Comparison of ENCODE assay signal across 13 cellular contexts in genomic region chr10:14562615-14563214, GRCh38.
DNase-seq lines count a peak whose midpoint lies in the region; ATAC-seq lines count a peak whose summit lies in the region.
"Had no signal": no experiment of that assay in that cellular context is flagged by ENCODE, and none has a peak within 500 bp of the region (broad histone marks: within the 10 kb centered on the region; RNA-seq: fewer than 3 reads in every experiment).

No MANE protein-coding gene starts in this region.

- no peak overlapping the region for H3K9ac ChIP-seq in subcutaneous abdominal adipose tissue (ENCODE audit: low read length in 5 of 5)

- peaks cover 42% of the 10 kb centered on the region for H3K36me3 Mint-ChIP-seq in activated CD8-positive, alpha-beta memory T cell treated with anti-CD3 and anti-CD28 coated beads, Interleukin-2, amount 10 ng/mL, durations not matched to agents 7 days and 5 days
- H3K36me3 Mint-ChIP-seq in T-helper 17 cell (ENCODE audit: low read depth), result peaks cover 15% of the 10 kb centered on the region

- H3K4me3 ChIP-seq in subcutaneous abdominal adipose tissue (ENCODE audit: low read depth in 1 of 5, low read length in 5 of 5), result no peak overlapping the region
- H3K4me3 ChIP-seq: cardiac muscle cell, SJCRH30, uterus had no signal

- peaks cover 0 to 7% (median 3%) of the 10 kb centered on the region in 5 donors for H3K36me3 ChIP-seq in subcutaneous abdominal adipose tissue (ENCODE audit: control insufficient read depth in 5 of 5, insufficient read depth in 5 of 5, low read length in 5 of 5)
- H3K36me3 ChIP-seq: cardiac muscle cell, SJCRH30, uterus had no signal

- peaks cover 2 to 69% (median 53%) of the 10 kb centered on the region in 5 donors for H3K4me1 ChIP-seq in subcutaneous abdominal adipose tissue (ENCODE audit: control insufficient read depth in 5 of 5, insufficient read depth in 5 of 5, low read length in 5 of 5)
- H3K4me1 ChIP-seq: SJCRH30, uterus had no signal

- H3K9me3 ChIP-seq in T-helper 17 cell (ENCODE audit: control insufficient read depth, low read length, poor library complexity, severe bottlenecking), result no peaks in the 10 kb centered on the region
- H3K9me3 ChIP-seq in subcutaneous abdominal adipose tissue (ENCODE audit: control insufficient read depth in 5 of 5, low read length in 5 of 5), result peaks cover 0 to 4% (median 3%) of the 10 kb centered on the region in 5 donors
- H3K9me3 ChIP-seq: SJCRH30, uterus had no signal

- H3K27me3 ChIP-seq in subcutaneous abdominal adipose tissue (ENCODE audit: control insufficient read depth in 5 of 5, insufficient read depth in 4 of 5, low read length in 5 of 5), result no peaks in the 10 kb centered on the region
- H3K27me3 ChIP-seq: cardiac muscle cell, SJCRH30, uterus had no signal

- peaks cover 87% of the 10 kb centered on the region for H3K4me1 Mint-ChIP-seq in activated CD8-positive, alpha-beta memory T cell treated with anti-CD3 and anti-CD28 coated beads, Interleukin-2, amount 10 ng/mL, durations not matched to agents 7 days and 5 days
- peaks cover 78% of the 10 kb centered on the region for H3K4me1 Mint-ChIP-seq in T-helper 17 cell

- no peaks in the 10 kb centered on the region for H3K27me3 Mint-ChIP-seq in activated CD8-positive, alpha-beta memory T cell treated with anti-CD3 and anti-CD28 coated beads, Interleukin-2, amount 10 ng/mL, durations not matched to agents 7 days and 5 days
- H3K27me3 Mint-ChIP-seq in T-helper 17 cell, result no peaks in the 10 kb centered on the region

- peaks cover 3% of the 10 kb centered on the region for H3K9me3 Mint-ChIP-seq in activated CD8-positive, alpha-beta memory T cell treated with anti-CD3 and anti-CD28 coated beads, Interleukin-2, amount 10 ng/mL, durations not matched to agents 7 days and 5 days (ENCODE audit: low read depth)

- peak overlapping the region; percentile 81 for H3K27ac ChIP-seq in subcutaneous abdominal adipose tissue (ENCODE audit: low read depth, low read length)
- H3K27ac ChIP-seq: cardiac muscle cell, SJCRH30, uterus had no signal

- H3K4me3 Mint-ChIP-seq in activated CD8-positive, alpha-beta memory T cell treated with anti-CD3 and anti-CD28 coated beads, Interleukin-2, amount 10 ng/mL, durations not matched to agents 7 days and 5 days, result peak overlapping the region; percentile 59
- H3K4me3 Mint-ChIP-seq in T-helper 17 cell, result peak overlapping the region; percentile 93

- CTCF ChIA-PET in activated CD8-positive, alpha-beta memory T cell treated with anti-CD3 and anti-CD28 coated beads, Interleukin-2, amount 10 ng/mL, durations not matched to agents 7 days and 5 days (lab: Charles Lee), result interaction anchor here (0.8 to 2.7 kb wide), 9 partner anchors 9 to 276 kb away, joined by 3 to 14 read pairs (median 5); partner anchors contain the start of genes CDNF, HSPA14 and MSANTD7

- ATAC-seq in activated CD8-positive, alpha-beta memory T cell treated with anti-CD3 and anti-CD28 coated beads, Interleukin-2, amount 10 ng/mL, durations not matched to agents 7 days and 5 days, result no peak
- ATAC-seq in T-helper 17 cell (no peak), GM21526 (IDR thresholded peaks at IDR 0.05; ENCODE audit: low FRiP score, unreplicated experiment) (no peak)

- peak overlapping the region; percentile 89 for H3K27ac Mint-ChIP-seq in activated CD8-positive, alpha-beta memory T cell treated with anti-CD3 and anti-CD28 coated beads, Interleukin-2, amount 10 ng/mL, durations not matched to agents 7 days and 5 days
- peak overlapping the region; percentile 99 for H3K27ac Mint-ChIP-seq in T-helper 17 cell

- DNase-seq in activated CD8-positive, alpha-beta memory T cell treated with anti-CD3 and anti-CD28 coated beads, Interleukin-2, amount 10 ng/mL, durations not matched to agents 7 days and 5 days, result no peak
- no peak for DNase-seq in activated CD8-positive, alpha-beta memory T cell treated with anti-CD3 and anti-CD28 coated beads, Interleukin-2, amount 50 U/mL, for 48 hours
- no peak for DNase-seq in T-helper 17 cell
- peak; percentile 13 for DNase-seq in fibroblast of gingiva (ENCODE audit: low read depth)
- DNase-seq in NCI-H187 (lab: John Stamatoyannopoulos, UW), result no peak
- DNase-seq in NCI-H2196 treated with DMSO at 0.1 percent for 48 hours (lab: John Stamatoyannopoulos, UW; ENCODE audit: unreplicated experiment), result no peak
- DNase-seq: GOT3, kidney glomerular epithelial cell, SJCRH30, uterus had no signal
